In the genomic region with DNA sequence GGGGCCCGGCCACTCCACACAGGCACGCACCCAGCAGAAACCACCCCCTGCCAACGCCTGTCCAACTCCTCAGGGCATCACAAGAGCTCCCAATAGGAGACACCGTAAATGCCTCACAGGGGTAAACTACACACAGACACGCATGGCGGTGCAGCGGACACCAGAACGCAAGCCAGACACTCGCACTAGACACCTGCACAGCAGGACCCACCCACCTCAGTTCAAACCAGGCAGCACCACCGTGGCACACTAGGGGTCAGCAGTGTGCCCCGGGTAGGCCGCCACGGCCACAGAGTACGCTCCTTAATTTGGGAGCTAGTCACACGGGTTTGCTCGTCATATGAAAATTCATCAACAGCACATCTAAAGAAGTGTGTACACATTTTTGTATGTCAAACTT, we compare ENCODE assay signal across 1 cellular context.
TF ChIP-seq lines count a peak whose summit lies in the region.

No MANE protein-coding gene starts in this region.

TF ChIP-seq in HEK293, 187 proteins besides CTCF, POLR2A, EP300 and RAD21 (continued from another document and continues in another):
- TF ChIP-seq, protein P1, sequence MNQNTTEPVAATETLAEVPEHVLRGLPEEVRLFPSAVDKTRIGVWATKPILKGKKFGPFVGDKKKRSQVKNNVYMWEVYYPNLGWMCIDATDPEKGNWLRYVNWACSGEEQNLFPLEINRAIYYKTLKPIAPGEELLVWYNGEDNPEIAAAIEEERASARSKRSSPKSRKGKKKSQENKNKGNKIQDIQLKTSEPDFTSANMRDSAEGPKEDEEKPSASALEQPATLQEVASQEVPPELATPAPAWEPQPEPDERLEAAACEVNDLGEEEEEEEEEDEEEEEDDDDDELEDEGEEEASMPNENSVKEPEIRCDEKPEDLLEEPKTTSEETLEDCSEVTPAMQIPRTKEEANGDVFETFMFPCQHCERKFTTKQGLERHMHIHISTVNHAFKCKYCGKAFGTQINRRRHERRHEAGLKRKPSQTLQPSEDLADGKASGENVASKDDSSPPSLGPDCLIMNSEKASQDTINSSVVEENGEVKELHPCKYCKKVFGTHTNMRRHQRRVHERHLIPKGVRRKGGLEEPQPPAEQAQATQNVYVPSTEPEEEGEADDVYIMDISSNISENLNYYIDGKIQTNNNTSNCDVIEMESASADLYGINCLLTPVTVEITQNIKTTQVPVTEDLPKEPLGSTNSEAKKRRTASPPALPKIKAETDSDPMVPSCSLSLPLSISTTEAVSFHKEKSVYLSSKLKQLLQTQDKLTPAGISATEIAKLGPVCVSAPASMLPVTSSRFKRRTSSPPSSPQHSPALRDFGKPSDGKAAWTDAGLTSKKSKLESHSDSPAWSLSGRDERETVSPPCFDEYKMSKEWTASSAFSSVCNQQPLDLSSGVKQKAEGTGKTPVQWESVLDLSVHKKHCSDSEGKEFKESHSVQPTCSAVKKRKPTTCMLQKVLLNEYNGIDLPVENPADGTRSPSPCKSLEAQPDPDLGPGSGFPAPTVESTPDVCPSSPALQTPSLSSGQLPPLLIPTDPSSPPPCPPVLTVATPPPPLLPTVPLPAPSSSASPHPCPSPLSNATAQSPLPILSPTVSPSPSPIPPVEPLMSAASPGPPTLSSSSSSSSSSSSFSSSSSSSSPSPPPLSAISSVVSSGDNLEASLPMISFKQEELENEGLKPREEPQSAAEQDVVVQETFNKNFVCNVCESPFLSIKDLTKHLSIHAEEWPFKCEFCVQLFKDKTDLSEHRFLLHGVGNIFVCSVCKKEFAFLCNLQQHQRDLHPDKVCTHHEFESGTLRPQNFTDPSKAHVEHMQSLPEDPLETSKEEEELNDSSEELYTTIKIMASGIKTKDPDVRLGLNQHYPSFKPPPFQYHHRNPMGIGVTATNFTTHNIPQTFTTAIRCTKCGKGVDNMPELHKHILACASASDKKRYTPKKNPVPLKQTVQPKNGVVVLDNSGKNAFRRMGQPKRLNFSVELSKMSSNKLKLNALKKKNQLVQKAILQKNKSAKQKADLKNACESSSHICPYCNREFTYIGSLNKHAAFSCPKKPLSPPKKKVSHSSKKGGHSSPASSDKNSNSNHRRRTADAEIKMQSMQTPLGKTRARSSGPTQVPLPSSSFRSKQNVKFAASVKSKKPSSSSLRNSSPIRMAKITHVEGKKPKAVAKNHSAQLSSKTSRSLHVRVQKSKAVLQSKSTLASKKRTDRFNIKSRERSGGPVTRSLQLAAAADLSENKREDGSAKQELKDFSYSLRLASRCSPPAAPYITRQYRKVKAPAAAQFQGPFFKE (tag by site-specific recombination; IDR thresholded peaks at IDR 0.05; ENCODE audit: borderline replicate concordance): no peak
- TF ChIP-seq IKZF3 (tag by site-specific recombination; IDR thresholded peaks at IDR 0.05) (no peak), ZNF24 (tag by site-specific recombination; IDR thresholded peaks at IDR 0.05) (no peak), ZNF654 (tag by site-specific recombination; IDR thresholded peaks at IDR 0.05; ENCODE audit: low read depth) (peak; percentile 55), ZSCAN23 (tag by site-specific recombination; IDR thresholded peaks at IDR 0.05) (no peak), KLF8 (tag by site-specific recombination; IDR thresholded peaks at IDR 0.05) (peak; percentile 39; the same call in 1 of the 2 replicates), ZNF549 (tag by site-specific recombination; IDR thresholded peaks at IDR 0.05) (no peak), ZNF221 (tag by site-specific recombination; IDR thresholded peaks at IDR 0.05; ENCODE audit: borderline replicate concordance) (no peak), ZNF248 (tag by site-specific recombination; IDR thresholded peaks at IDR 0.05) (no peak), ZNF292 (tag by site-specific recombination; IDR thresholded peaks at IDR 0.05; ENCODE audit: borderline replicate concordance, low read depth) (no peak), ZSCAN30 (tag by site-specific recombination; IDR thresholded peaks at IDR 0.05) (no peak), MYNN (tag by site-specific recombination; IDR thresholded peaks at IDR 0.05; ENCODE audit: borderline replicate concordance) (no peak), KLF7 (tag by site-specific recombination; IDR thresholded peaks at IDR 0.05; ENCODE audit: borderline replicate concordance) (no peak)
- TF ChIP-seq, protein P2, sequence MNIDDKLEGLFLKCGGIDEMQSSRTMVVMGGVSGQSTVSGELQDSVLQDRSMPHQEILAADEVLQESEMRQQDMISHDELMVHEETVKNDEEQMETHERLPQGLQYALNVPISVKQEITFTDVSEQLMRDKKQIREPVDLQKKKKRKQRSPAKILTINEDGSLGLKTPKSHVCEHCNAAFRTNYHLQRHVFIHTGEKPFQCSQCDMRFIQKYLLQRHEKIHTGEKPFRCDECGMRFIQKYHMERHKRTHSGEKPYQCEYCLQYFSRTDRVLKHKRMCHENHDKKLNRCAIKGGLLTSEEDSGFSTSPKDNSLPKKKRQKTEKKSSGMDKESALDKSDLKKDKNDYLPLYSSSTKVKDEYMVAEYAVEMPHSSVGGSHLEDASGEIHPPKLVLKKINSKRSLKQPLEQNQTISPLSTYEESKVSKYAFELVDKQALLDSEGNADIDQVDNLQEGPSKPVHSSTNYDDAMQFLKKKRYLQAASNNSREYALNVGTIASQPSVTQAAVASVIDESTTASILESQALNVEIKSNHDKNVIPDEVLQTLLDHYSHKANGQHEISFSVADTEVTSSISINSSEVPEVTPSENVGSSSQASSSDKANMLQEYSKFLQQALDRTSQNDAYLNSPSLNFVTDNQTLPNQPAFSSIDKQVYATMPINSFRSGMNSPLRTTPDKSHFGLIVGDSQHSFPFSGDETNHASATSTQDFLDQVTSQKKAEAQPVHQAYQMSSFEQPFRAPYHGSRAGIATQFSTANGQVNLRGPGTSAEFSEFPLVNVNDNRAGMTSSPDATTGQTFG (tag by site-specific recombination; IDR thresholded peaks at IDR 0.05; ENCODE audit: borderline replicate concordance): no peak
- TF ChIP-seq, protein P3, sequence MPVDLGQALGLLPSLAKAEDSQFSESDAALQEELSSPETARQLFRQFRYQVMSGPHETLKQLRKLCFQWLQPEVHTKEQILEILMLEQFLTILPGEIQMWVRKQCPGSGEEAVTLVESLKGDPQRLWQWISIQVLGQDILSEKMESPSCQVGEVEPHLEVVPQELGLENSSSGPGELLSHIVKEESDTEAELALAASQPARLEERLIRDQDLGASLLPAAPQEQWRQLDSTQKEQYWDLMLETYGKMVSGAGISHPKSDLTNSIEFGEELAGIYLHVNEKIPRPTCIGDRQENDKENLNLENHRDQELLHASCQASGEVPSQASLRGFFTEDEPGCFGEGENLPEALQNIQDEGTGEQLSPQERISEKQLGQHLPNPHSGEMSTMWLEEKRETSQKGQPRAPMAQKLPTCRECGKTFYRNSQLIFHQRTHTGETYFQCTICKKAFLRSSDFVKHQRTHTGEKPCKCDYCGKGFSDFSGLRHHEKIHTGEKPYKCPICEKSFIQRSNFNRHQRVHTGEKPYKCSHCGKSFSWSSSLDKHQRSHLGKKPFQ (tag by site-specific recombination; IDR thresholded peaks at IDR 0.05): no peak
- TF ChIP-seq, protein P4, sequence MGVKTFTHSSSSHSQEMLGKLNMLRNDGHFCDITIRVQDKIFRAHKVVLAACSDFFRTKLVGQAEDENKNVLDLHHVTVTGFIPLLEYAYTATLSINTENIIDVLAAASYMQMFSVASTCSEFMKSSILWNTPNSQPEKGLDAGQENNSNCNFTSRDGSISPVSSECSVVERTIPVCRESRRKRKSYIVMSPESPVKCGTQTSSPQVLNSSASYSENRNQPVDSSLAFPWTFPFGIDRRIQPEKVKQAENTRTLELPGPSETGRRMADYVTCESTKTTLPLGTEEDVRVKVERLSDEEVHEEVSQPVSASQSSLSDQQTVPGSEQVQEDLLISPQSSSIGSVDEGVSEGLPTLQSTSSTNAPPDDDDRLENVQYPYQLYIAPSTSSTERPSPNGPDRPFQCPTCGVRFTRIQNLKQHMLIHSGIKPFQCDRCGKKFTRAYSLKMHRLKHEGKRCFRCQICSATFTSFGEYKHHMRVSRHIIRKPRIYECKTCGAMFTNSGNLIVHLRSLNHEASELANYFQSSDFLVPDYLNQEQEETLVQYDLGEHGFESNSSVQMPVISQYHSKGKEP (tag by site-specific recombination; IDR thresholded peaks at IDR 0.05): no peak
- TF ChIP-seq, protein P5, sequence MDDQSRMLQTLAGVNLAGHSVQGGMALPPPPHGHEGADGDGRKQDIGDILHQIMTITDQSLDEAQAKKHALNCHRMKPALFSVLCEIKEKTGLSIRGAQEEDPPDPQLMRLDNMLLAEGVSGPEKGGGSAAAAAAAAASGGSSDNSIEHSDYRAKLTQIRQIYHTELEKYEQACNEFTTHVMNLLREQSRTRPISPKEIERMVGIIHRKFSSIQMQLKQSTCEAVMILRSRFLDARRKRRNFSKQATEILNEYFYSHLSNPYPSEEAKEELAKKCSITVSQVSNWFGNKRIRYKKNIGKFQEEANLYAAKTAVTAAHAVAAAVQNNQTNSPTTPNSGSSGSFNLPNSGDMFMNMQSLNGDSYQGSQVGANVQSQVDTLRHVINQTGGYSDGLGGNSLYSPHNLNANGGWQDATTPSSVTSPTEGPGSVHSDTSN (CRISPR knock-in tag; IDR thresholded peaks at IDR 0.05): no peak
- TF ChIP-seq, protein P6, sequence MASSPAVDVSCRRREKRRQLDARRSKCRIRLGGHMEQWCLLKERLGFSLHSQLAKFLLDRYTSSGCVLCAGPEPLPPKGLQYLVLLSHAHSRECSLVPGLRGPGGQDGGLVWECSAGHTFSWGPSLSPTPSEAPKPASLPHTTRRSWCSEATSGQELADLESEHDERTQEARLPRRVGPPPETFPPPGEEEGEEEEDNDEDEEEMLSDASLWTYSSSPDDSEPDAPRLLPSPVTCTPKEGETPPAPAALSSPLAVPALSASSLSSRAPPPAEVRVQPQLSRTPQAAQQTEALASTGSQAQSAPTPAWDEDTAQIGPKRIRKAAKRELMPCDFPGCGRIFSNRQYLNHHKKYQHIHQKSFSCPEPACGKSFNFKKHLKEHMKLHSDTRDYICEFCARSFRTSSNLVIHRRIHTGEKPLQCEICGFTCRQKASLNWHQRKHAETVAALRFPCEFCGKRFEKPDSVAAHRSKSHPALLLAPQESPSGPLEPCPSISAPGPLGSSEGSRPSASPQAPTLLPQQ (tag by site-specific recombination; IDR thresholded peaks at IDR 0.05): no peak
- TF ChIP-seq, protein P7, sequence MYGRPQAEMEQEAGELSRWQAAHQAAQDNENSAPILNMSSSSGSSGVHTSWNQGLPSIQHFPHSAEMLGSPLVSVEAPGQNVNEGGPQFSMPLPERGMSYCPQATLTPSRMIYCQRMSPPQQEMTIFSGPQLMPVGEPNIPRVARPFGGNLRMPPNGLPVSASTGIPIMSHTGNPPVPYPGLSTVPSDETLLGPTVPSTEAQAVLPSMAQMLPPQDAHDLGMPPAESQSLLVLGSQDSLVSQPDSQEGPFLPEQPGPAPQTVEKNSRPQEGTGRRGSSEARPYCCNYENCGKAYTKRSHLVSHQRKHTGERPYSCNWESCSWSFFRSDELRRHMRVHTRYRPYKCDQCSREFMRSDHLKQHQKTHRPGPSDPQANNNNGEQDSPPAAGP (tag by site-specific recombination; IDR thresholded peaks at IDR 0.05): 0 out of 2 replicates have a peak, but pooled peaks have one; percentile 40
- TF ChIP-seq, protein P8, sequence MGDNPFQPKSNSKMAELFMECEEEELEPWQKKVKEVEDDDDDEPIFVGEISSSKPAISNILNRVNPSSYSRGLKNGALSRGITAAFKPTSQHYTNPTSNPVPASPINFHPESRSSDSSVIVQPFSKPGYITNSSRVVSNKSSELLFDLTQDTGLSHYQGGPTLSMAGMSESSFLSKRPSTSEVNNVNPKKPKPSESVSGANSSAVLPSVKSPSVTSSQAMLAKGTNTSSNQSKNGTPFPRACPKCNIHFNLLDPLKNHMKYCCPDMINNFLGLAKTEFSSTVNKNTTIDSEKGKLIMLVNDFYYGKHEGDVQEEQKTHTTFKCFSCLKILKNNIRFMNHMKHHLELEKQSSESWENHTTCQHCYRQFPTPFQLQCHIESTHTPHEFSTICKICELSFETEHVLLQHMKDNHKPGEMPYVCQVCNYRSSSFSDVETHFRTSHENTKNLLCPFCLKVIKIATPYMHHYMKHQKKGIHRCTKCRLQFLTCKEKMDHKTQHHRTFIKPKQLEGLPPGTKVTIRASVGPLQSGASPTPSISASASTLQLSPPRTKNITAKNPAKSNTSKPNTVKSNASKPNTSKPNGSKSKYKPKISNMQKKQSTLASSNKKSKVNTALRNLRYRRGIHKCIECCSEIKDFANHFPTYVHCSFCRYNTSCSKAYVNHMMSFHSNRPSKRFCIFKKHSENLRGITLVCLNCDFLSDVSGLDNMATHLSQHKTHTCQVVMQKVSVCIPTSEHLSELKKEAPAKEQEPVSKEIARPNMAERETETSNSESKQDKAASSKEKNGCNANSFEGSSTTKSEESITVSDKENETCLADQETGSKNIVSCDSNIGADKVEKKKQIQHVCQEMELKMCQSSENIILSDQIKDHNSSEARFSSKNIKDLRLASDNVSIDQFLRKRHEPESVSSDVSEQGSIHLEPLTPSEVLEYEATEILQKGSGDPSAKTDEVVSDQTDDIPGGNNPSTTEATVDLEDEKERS (tag by site-specific recombination; IDR thresholded peaks at IDR 0.05): no peak
- TF ChIP-seq, protein P9, sequence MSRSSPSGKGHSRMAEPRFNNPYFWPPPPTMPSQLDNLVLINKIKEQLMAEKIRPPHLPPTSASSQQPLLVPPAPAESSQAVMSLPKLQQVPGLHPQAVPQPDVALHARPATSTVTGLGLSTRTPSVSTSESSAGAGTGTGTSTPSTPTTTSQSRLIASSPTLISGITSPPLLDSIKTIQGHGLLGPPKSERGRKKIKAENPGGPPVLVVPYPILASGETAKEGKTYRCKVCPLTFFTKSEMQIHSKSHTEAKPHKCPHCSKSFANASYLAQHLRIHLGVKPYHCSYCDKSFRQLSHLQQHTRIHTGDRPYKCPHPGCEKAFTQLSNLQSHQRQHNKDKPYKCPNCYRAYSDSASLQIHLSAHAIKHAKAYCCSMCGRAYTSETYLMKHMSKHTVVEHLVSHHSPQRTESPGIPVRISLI (tag by site-specific recombination; IDR thresholded peaks at IDR 0.05): no peak
